ENCODE assay signal across 26 cellular contexts in the genomic region with DNA sequence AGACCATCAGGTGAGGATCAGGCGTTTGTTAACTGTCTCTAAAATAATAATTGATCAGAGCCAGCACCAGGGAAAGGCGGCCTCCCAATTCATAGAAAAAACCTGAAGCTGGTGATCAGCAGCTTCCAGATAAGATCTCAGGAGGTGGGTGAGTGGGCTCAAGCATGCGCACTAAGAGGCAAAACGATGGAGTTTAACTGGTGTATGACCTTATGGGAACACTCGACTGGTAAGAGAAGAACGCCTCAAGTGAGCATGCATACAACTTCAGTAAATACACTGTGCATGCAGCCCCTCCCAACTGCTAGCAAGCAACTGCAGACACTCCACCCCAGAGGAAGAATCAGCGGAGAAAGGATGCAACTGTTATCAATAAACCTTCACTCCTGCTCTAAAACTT. TPM values are rescaled to one million over a fixed set of nuclear protein-coding genes. Genes with fewer than 3 reads are reported as not detected.
DNase-seq lines count a peak whose midpoint lies in the region; ATAC-seq and TF ChIP-seq lines count a peak whose summit lies in the region.
"Had no signal": no experiment of that assay in that cellular context is flagged by ENCODE, and none has a peak within 500 bp of the region (broad histone marks: within the 10 kb centered on the region; RNA-seq: fewer than 3 reads in every experiment).

No MANE protein-coding gene starts in this region.

- H3K27ac Mint-ChIP-seq in WTC11 = 0 out of 2 replicates have a peak overlapping the region, but pooled peaks have one; percentile 21
- H3K27ac Mint-ChIP-seq: CD4-positive, alpha-beta memory T cell; T-helper 1 cell treated with Interleukin-12 subunit alpha and Interleukin-12 subunit beta and Interleukin-4 antibody, amounts not matched to agents 30 μg/mL and 1 μg/mL, for 36 hours had no signal

- H3K27me3 Mint-ChIP-seq in WTC11 (ENCODE audit: low read depth) = no peaks in the 10 kb centered on the region

- H3K9me3 Mint-ChIP-seq in WTC11 = peaks cover 12% of the 10 kb centered on the region
- H3K9me3 Mint-ChIP-seq: T-helper 1 cell treated with Interleukin-12 subunit alpha and Interleukin-12 subunit beta and Interleukin-4 antibody, amounts not matched to agents 30 μg/mL and 1 μg/mL, for 36 hours had no signal

- DNase-seq in NCI-H345 (lab: John Stamatoyannopoulos, UW) (peak; percentile 44), NCI-H345 treated with DMSO at 0.1 percent for 48 hours (lab: John Stamatoyannopoulos, UW; ENCODE audit: unreplicated experiment) (no peak), NCI-H187 treated with DMSO at 0.1 percent for 48 hours (lab: John Stamatoyannopoulos, UW) (peak; percentile 56), WTC11 (ENCODE audit: low spot score) (no peak), left lung (no peak), NCI-H128 (lab: John Stamatoyannopoulos, UW; ENCODE audit: unreplicated experiment) (no peak), A673 (ENCODE audit: low spot score) (no peak)
- DNase-seq: C1 segment of cervical spinal cord; CD4-positive, alpha-beta memory T cell; COR-L47; HCEC 1CT; KG1; MG63; NCI-H1105 treated with DMSO at 0.1 percent for 48 hours; NCI-H1694 treated with DMSO at 0.1 percent for 48 hours; NCI-H2107; NCI-H226; OCI-M1; Peyer's patch; SIG-M5; SK-N-SH; SW 1271; T-helper 9 cell had no signal

- CTCF ChIA-PET in WTC11 (lab: Charles Lee) (interaction anchor here (1.2 kb wide), 1 partner anchor 9 kb away, joined by 3 read pairs; no protein-coding TSS in a partner anchor), A673 (lab: Charles Lee) (no interaction called here)

- peaks cover 0 to 12% of the 10 kb centered on the region in 2 donors for H3K4me1 ChIP-seq in left lung
- H3K4me1 ChIP-seq in A673 (ENCODE audit: insufficient read depth, low read length, poor library complexity, severe bottlenecking) = no peaks in the 10 kb centered on the region
- H3K4me1 ChIP-seq: A549 had no signal

- ATAC-seq in WTC11 (no peak), left lung (peak; percentile 80), HG02798 (IDR thresholded peaks at IDR 0.05; ENCODE audit: poor library complexity, unreplicated experiment) (no peak)
- ATAC-seq: A549 had no signal

- intact Hi-C loops in left lung (cut with DNase I) = no loop called here
- intact Hi-C loops in A673 (cut with micrococcal nuclease; ENCODE audit: unreplicated experiment) = no loop called here

- H3K36me3 ChIP-seq in left lung (no peaks in the 10 kb centered on the region), A673 (ENCODE audit: insufficient read depth, low read length, poor library complexity, severe bottlenecking) (no peaks in the 10 kb centered on the region)
- H3K36me3 ChIP-seq: MG63, Peyer's patch had no signal

- H3K9me3 ChIP-seq in left lung (no peaks in the 10 kb centered on the region), A673 (ENCODE audit: low read depth, low read length, poor library complexity, severe bottlenecking) (no peaks in the 10 kb centered on the region)
- H3K9me3 ChIP-seq: A549, MG63, Peyer's patch, SK-N-SH had no signal

- peaks cover 19% of the 10 kb centered on the region for H3K36me3 Mint-ChIP-seq in WTC11
- H3K36me3 Mint-ChIP-seq: CD4-positive, alpha-beta memory T cell had no signal

- H3K27me3 ChIP-seq in left lung (no peaks in the 10 kb centered on the region), A673 (replicated peaks; ENCODE audit: insufficient read depth, low read depth, low read length, poor library complexity) (no peaks in the 10 kb centered on the region)
- H3K27me3 ChIP-seq: MG63, Peyer's patch had no signal

- peaks cover 65% of the 10 kb centered on the region for H3K4me1 Mint-ChIP-seq in WTC11
- H3K4me1 Mint-ChIP-seq: CD4-positive, alpha-beta memory T cell had no signal

- no TSS peak for BruUV-seq in A673 (replicated peaks; lab: Mats Ljungman, UMichigan)

- H3K27ac ChIP-seq in left lung (no peak overlapping the region), A673 (ENCODE audit: low read depth, low read length, poor library complexity, severe bottlenecking) (no peak overlapping the region)
- H3K27ac ChIP-seq: A549, Peyer's patch had no signal

- H3K4me3 ChIP-seq in left lung (no peak overlapping the region), A673 (ENCODE audit: low read depth, low read length, poor library complexity, severe bottlenecking) (no peak overlapping the region)
- H3K4me3 ChIP-seq: A549, MG63, Peyer's patch had no signal

- no peak overlapping the region for H3K4me3 Mint-ChIP-seq in WTC11
- H3K4me3 Mint-ChIP-seq: CD4-positive, alpha-beta memory T cell; T-helper 1 cell treated with Interleukin-12 subunit alpha and Interleukin-12 subunit beta and Interleukin-4 antibody, amounts not matched to agents 30 μg/mL and 1 μg/mL, for 36 hours had no signal

- TF ChIP-seq CTCF in WTC11 (IDR thresholded peaks at IDR 0.05) (no peak), left lung (IDR thresholded peaks at IDR 0.05) (no peak), A673 (conservative IDR thresholded peaks at IDR 0.05; ENCODE audit: low read depth, low read length) (no peak)

- POLR2A ChIA-PET in WTC11 (lab: Charles Lee) (no interaction called here), A673 (lab: Charles Lee; ENCODE audit: low non-redundant PET) (no interaction called here)

TF ChIP-seq in WTC11, 78 proteins besides CTCF, POLR2A, EP300 and RAD21:
- TF ChIP-seq, protein P1, sequence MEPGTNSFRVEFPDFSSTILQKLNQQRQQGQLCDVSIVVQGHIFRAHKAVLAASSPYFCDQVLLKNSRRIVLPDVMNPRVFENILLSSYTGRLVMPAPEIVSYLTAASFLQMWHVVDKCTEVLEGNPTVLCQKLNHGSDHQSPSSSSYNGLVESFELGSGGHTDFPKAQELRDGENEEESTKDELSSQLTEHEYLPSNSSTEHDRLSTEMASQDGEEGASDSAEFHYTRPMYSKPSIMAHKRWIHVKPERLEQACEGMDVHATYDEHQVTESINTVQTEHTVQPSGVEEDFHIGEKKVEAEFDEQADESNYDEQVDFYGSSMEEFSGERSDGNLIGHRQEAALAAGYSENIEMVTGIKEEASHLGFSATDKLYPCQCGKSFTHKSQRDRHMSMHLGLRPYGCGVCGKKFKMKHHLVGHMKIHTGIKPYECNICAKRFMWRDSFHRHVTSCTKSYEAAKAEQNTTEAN (CRISPR knock-in tag; IDR thresholded peaks at IDR 0.05) = no peak
- TF ChIP-seq TEAD1 (CRISPR knock-in tag; IDR thresholded peaks at IDR 0.05) (no peak), MYBL2 (CRISPR knock-in tag; IDR thresholded peaks at IDR 0.05) (no peak), SMAD4 (CRISPR knock-in tag; IDR thresholded peaks at IDR 0.05) (no peak), ESRRA (CRISPR knock-in tag; IDR thresholded peaks at IDR 0.05; ENCODE audit: borderline replicate concordance) (no peak)
- TF ChIP-seq, protein P2, sequence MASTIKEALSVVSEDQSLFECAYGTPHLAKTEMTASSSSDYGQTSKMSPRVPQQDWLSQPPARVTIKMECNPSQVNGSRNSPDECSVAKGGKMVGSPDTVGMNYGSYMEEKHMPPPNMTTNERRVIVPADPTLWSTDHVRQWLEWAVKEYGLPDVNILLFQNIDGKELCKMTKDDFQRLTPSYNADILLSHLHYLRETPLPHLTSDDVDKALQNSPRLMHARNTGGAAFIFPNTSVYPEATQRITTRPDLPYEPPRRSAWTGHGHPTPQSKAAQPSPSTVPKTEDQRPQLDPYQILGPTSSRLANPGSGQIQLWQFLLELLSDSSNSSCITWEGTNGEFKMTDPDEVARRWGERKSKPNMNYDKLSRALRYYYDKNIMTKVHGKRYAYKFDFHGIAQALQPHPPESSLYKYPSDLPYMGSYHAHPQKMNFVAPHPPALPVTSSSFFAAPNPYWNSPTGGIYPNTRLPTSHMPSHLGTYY (CRISPR knock-in tag; IDR thresholded peaks at IDR 0.05) = no peak
- TF ChIP-seq, protein P3, sequence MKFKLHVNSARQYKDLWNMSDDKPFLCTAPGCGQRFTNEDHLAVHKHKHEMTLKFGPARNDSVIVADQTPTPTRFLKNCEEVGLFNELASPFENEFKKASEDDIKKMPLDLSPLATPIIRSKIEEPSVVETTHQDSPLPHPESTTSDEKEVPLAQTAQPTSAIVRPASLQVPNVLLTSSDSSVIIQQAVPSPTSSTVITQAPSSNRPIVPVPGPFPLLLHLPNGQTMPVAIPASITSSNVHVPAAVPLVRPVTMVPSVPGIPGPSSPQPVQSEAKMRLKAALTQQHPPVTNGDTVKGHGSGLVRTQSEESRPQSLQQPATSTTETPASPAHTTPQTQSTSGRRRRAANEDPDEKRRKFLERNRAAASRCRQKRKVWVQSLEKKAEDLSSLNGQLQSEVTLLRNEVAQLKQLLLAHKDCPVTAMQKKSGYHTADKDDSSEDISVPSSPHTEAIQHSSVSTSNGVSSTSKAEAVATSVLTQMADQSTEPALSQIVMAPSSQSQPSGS (CRISPR knock-in tag; IDR thresholded peaks at IDR 0.05; ENCODE audit: borderline replicate concordance, low read depth) = no peak
- TF ChIP-seq, protein P4, sequence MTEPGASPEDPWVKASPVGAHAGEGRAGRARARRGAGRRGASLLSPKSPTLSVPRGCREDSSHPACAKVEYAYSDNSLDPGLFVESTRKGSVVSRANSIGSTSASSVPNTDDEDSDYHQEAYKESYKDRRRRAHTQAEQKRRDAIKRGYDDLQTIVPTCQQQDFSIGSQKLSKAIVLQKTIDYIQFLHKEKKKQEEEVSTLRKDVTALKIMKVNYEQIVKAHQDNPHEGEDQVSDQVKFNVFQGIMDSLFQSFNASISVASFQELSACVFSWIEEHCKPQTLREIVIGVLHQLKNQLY (CRISPR knock-in tag; IDR thresholded peaks at IDR 0.05) = no peak
- TF ChIP-seq, protein P5, sequence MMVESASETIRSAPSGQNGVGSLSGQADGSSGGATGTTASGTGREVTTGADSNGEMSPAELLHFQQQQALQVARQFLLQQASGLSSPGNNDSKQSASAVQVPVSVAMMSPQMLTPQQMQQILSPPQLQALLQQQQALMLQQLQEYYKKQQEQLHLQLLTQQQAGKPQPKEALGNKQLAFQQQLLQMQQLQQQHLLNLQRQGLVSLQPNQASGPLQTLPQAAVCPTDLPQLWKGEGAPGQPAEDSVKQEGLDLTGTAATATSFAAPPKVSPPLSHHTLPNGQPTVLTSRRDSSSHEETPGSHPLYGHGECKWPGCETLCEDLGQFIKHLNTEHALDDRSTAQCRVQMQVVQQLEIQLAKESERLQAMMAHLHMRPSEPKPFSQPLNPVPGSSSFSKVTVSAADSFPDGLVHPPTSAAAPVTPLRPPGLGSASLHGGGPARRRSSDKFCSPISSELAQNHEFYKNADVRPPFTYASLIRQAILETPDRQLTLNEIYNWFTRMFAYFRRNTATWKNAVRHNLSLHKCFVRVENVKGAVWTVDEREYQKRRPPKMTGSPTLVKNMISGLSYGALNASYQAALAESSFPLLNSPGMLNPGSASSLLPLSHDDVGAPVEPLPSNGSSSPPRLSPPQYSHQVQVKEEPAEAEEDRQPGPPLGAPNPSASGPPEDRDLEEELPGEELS (CRISPR knock-in tag; IDR thresholded peaks at IDR 0.05) = no peak

RNA-seq across cellular contexts. Expression of a gene that starts 18.1 kb away (rescaled TPM):
- 9.9 to 12.3 TPM (median 10.3 TPM) in 3 replicates for total RNA-seq in WTC11 (2021)
- total RNA-seq in left lung = 10 to 100 TPM; 44.2 to 64.6 TPM
- 10.7 and 14.9 TPM in 2 replicates for total RNA-seq in A673 (2021)
- total RNA-seq: CD4-positive, alpha-beta memory T cell had no signal

Comparison
In these comparisons a context has a peak if more than half of its experiments do, and no peak if none do; other contexts are left out.
1. DNase-seq: peak in NCI-H345 (single experiment) and NCI-H187 treated with DMSO at 0.1 percent for 48 hours (single experiment); none in NCI-H345 treated with DMSO at 0.1 percent for 48 hours (single experiment), WTC11 (single experiment), left lung (0 of 2), NCI-H128 (single experiment) and A673 (single experiment).